ENCODE assay signal across 20 cellular contexts in genomic region chr1:76086597-76086996, GRCh38. TPM values are rescaled to one million over a fixed set of nuclear protein-coding genes. Genes with fewer than 3 reads are reported as not detected.
DNase-seq lines count a peak whose midpoint lies in the region; ATAC-seq and TF ChIP-seq lines count a peak whose summit lies in the region.
"Had no signal": no experiment of that assay in that cellular context is flagged by ENCODE, and none has a peak within 500 bp of the region (broad histone marks: within the 10 kb centered on the region; RNA-seq: fewer than 3 reads in every experiment).

No MANE protein-coding gene starts in this region.

- peaks cover 23% of the 10 kb centered on the region for H3F3A ChIP-seq in smooth muscle cell (ENCODE audit: low read depth)

- H3K9me3 ChIP-seq in smooth muscle cell (replicated peaks; ENCODE audit: low read depth) (no peaks in the 10 kb centered on the region), psoas muscle (no peaks in the 10 kb centered on the region)
- H3K9me3 ChIP-seq: MG63 had no signal

- peak; percentile 65 for ATAC-seq in foreskin keratinocyte
- no peak for ATAC-seq in psoas muscle
- ATAC-seq in activated CD4-positive, CD25-positive, alpha-beta regulatory T cell treated with anti-CD3 and anti-CD28 coated beads, Interleukin-2, amount 50 U/mL, for 24 hours = no peak

- peaks cover 60% of the 10 kb centered on the region for H3K79me2 ChIP-seq in smooth muscle cell (ENCODE audit: low read depth)

- H3K27ac ChIP-seq in RWPE1 = no peak overlapping the region
- H3K27ac ChIP-seq in foreskin keratinocyte = no peak overlapping the region
- peak overlapping the region; percentile 52 for H3K27ac ChIP-seq in smooth muscle cell (ENCODE audit: low read depth)
- H3K27ac ChIP-seq in psoas muscle = no peak overlapping the region
- H3K27ac ChIP-seq: BLaER1 treated with 17β-estradiol and CSF1 and Interleukin-3, amounts not matched to agents 10 nM and 100 nM had no signal

- CTCF ChIA-PET in RWPE1 (lab: Yijun Ruan, JAX) = interaction anchor here (0.5 kb wide), 1 partner anchor 1422 kb away, joined by 3 read pairs; no protein-coding TSS in a partner anchor

- H3K4me1 ChIP-seq in foreskin keratinocyte (no peaks in the 10 kb centered on the region), smooth muscle cell (ENCODE audit: low read depth) (peaks cover 24% of the 10 kb centered on the region), psoas muscle (no peaks in the 10 kb centered on the region)

- H3K9ac ChIP-seq in smooth muscle cell (ENCODE audit: low read depth) = no peak overlapping the region
- H3K9ac ChIP-seq: BLaER1 treated with 17β-estradiol and CSF1 and Interleukin-3, amounts not matched to agents 10 nM and 100 nM had no signal

- H3K27me3 ChIP-seq in foreskin keratinocyte = no peaks in the 10 kb centered on the region
- no peaks in the 10 kb centered on the region for H3K27me3 ChIP-seq in smooth muscle cell (ENCODE audit: low read depth)
- H3K27me3 ChIP-seq in psoas muscle (ENCODE audit: insufficient read depth in 3 of 3, low read length in 2 of 3) = no peaks in the 10 kb centered on the region
- H3K27me3 ChIP-seq: MG63 had no signal

- no peak for TF ChIP-seq CTCF in RWPE1 (conservative IDR thresholded peaks at IDR 0.05; ENCODE audit: low read depth)
- TF ChIP-seq CTCF in foreskin keratinocyte (conservative IDR thresholded peaks at IDR 0.05) = no peak
- TF ChIP-seq CTCF in smooth muscle cell (IDR thresholded peaks at IDR 0.05; ENCODE audit: borderline replicate concordance, insufficient read depth, poor library complexity, severe bottlenecking) = no peak
- TF ChIP-seq CTCF in psoas muscle (IDR thresholded peaks at IDR 0.05) = no peak

- H3K4me2 ChIP-seq in smooth muscle cell = peak overlapping the region; percentile 53

- H3K4me3 ChIP-seq in smooth muscle cell (no peak overlapping the region), psoas muscle (no peak overlapping the region)
- H3K4me3 ChIP-seq: BLaER1 treated with 17β-estradiol and CSF1 and Interleukin-3, amounts not matched to agents 10 nM and 100 nM; MG63 had no signal

- H4K20me1 ChIP-seq in smooth muscle cell (ENCODE audit: low read depth) = no peaks in the 10 kb centered on the region

- intact Hi-C loops in psoas muscle (cut with DNase I) = no loop called here

- DNase-seq in HCEC 1CT = peak; percentile 6
- DNase-seq in RWPE1 (ENCODE audit: low spot score) = peak; percentile 26
- DNase-seq in foreskin keratinocyte = peak in 1 of 2 donors; percentile 47
- no peak for DNase-seq in smooth muscle cell (lab: John Stamatoyannopoulos, UW; ENCODE audit: unreplicated experiment)
- DNase-seq in psoas muscle = no peak
- no peak for DNase-seq in NOMO-1 treated with dmso at 0.1 percent for 144 hours (lab: John Stamatoyannopoulos, UW; ENCODE audit: unreplicated experiment)
- DNase-seq: CD8-positive, alpha-beta memory T cell; DMS79 treated with DMSO at 0.1 percent for 48 hours; HFFc6; Karpas-422; MG63; NCI-H1048; NCI-H1436 treated with DMSO at 0.1 percent for 48 hours; NCI-H2029 treated with DMSO at 0.1 percent for 48 hours; NCI-H2171; NCI-H446; SHP77 treated with DMSO at 0.1 percent for 48 hours had no signal

- H3K36me3 ChIP-seq in smooth muscle cell (ENCODE audit: low read depth) (no peaks in the 10 kb centered on the region), psoas muscle (ENCODE audit: insufficient read depth in 1 of 2, low read depth in 1 of 2) (no peaks in the 10 kb centered on the region)
- H3K36me3 ChIP-seq: MG63 had no signal

- WGBS in smooth muscle cell (ENCODE audit: low lambda C conversion rate) = 73% methylated on average over 2 of the region's 2 CpGs
- 84 to 92% (median 89%) methylated on average over 2 of the region's 2 CpGs for WGBS in psoas muscle, 3 donors

- POLR2A ChIA-PET in RWPE1 (lab: Yijun Ruan, JAX; ENCODE audit: low non-redundant PET) = no interaction called here

- no peak overlapping the region for H2AFZ ChIP-seq in smooth muscle cell (ENCODE audit: low read depth)

RNA-seq across cellular contexts. Expression of gene ST6GALNAC3, which starts 12.1 kb away (rescaled TPM):
- total RNA-seq in foreskin keratinocyte (0.07 and 0.24 TPM in 2 replicates), smooth muscle cell (13.4 and 22.2 TPM in 2 replicates), psoas muscle (1 to 10 TPM; 2.3 to 5.4 (median 3.9) TPM)
- polyA plus RNA-seq in foreskin keratinocyte (0.06 and 0.13 TPM in 2 replicates), smooth muscle cell (9.3 and 13.3 TPM in 2 replicates), psoas muscle (1 to 10 TPM; 1.3 to 1.9 (median 1.8) TPM)
- total RNA-seq: G401 had no signal

Comparison
In these comparisons a context has a peak if more than half of its experiments do, and no peak if none do; other contexts are left out.
1. DNase-seq: peak in HCEC 1CT (single experiment) and RWPE1 (single experiment); none in smooth muscle cell (single experiment), psoas muscle (0 of 2) and NOMO-1 treated with dmso at 0.1 percent for 144 hours (single experiment).